9 cellular contexts compared by ENCODE assay signal in genomic region chr1:15683411-15684039, GRCh38. TPM values are rescaled to one million over a fixed set of nuclear protein-coding genes. Genes with fewer than 3 reads are reported as not detected.
DNase-seq lines count a peak whose midpoint lies in the region; ATAC-seq and TF ChIP-seq lines count a peak whose summit lies in the region.
"Had no signal": no experiment of that assay in that cellular context is flagged by ENCODE, and none has a peak within 500 bp of the region (broad histone marks: within the 10 kb centered on the region; RNA-seq: fewer than 3 reads in every experiment).

No MANE protein-coding gene starts in this region.

- peak overlapping the region; percentile 89 to 95 (median 92) for H3K27ac Mint-ChIP-seq in CD14-positive monocyte

- peak overlapping the region; percentile 73 to 78 for H3K4me3 Mint-ChIP-seq in CD14-positive monocyte

- H3K9me3 ChIP-seq in Panc1 (ENCODE audit: control insufficient read depth, insufficient read depth, low read depth, low read length), result no peaks in the 10 kb centered on the region
- H3K9me3 ChIP-seq in neuron (ENCODE audit: low read length), result peaks cover 3% of the 10 kb centered on the region

- H3K27me3 ChIP-seq in Panc1 (ENCODE audit: control insufficient read depth, insufficient read depth, low read length) (no peaks in the 10 kb centered on the region), neuron (ENCODE audit: insufficient read depth, low read length) (no peaks in the 10 kb centered on the region)

- H3K36me3 Mint-ChIP-seq in CD14-positive monocyte, result peaks cover 6 to 11% of the 10 kb centered on the region in 2 donors

- H3K4me3 ChIP-seq in Panc1 (ENCODE audit: low read depth in 2 of 2, low read length in 2 of 2) (peak overlapping the region; percentile 71 to 73), neuron (ENCODE audit: low read length) (peak overlapping the region; percentile 74)

- peak overlapping the region; percentile 85 for H3K27ac ChIP-seq in Panc1 (ENCODE audit: low read length)
- peak overlapping the region; percentile 98 for H3K27ac ChIP-seq in epithelial cell of prostate

- H2AFZ ChIP-seq in neuron (ENCODE audit: low read depth, low read length), result peak overlapping the region; percentile 99

- in situ Hi-C loops in Panc1 (cut with HindIII; ENCODE audit: low pct_unique_long_range_greater_than_20kb, low sequenced_read_pairs), result no loop called here

- H3K9me3 Mint-ChIP-seq in CD14-positive monocyte, result peaks cover 0 to 6% (median 0%) of the 10 kb centered on the region in 7 donors

- H3K36me3 ChIP-seq in Panc1 (ENCODE audit: control insufficient read depth, insufficient read depth, low read length) (no peaks in the 10 kb centered on the region), neuron (ENCODE audit: insufficient read depth, low read length) (no peaks in the 10 kb centered on the region)

- CTCF ChIA-PET in Panc1 (lab: Charles Lee), result no interaction called here

- peak; percentile 52 for DNase-seq in CD14-positive monocyte (ENCODE audit: low spot score)
- DNase-seq in Panc1 (ENCODE audit: low read depth, low spot score), result no peak
- no peak for DNase-seq in epithelial cell of prostate (ENCODE audit: low read depth, low spot score)
- no peak for DNase-seq in NCI-H1436 treated with DMSO at 0.1 percent for 48 hours (lab: John Stamatoyannopoulos, UW)
- DNase-seq in SKM-1 (lab: John Stamatoyannopoulos, UW; ENCODE audit: unreplicated experiment), result no peak

- BruUV-seq in Panc1 (replicated peaks; lab: Mats Ljungman, UMichigan), result no TSS peak

- H3K27me3 Mint-ChIP-seq in CD14-positive monocyte (ENCODE audit: low read depth in 3 of 3), result peaks cover 0 to 5% (median 0%) of the 10 kb centered on the region in 3 donors

- POLR2A ChIA-PET in Panc1 (lab: Charles Lee), result no interaction called here

- intact Hi-C loops in CD14-positive monocyte (cut with micrococcal nuclease), result loop anchor here (5.0 kb wide), 1 partner anchor 66 kb away; the partner anchor contains the start of gene DDI2 (in 2 of the 2)
- intact Hi-C loops in Panc1 (cut with micrococcal nuclease; ENCODE audit: unreplicated experiment), result no loop called here

- ATAC-seq in Panc1 (no peak), HG03175 (IDR thresholded peaks at IDR 0.05; ENCODE audit: unreplicated experiment) (no peak)
- no peak for ATAC-seq in activated CD4-positive, CD25-positive, alpha-beta regulatory T cell treated with anti-CD3 and anti-CD28 coated beads, Interleukin-2, amount 50 U/mL, for 24 hours

- H3K4me1 ChIP-seq in Panc1 (ENCODE audit: control insufficient read depth, insufficient read depth, low read length) (peaks cover 9% of the 10 kb centered on the region; the same call in 1 of the 2 replicates), neuron (ENCODE audit: insufficient read depth, low read length) (peaks cover 24% of the 10 kb centered on the region)

- peaks cover 67% of the 10 kb centered on the region for H3K4me1 Mint-ChIP-seq in CD14-positive monocyte

- TF ChIP-seq CTCF in CD14-positive monocyte (IDR thresholded peaks at IDR 0.05) (no peak), Panc1 (IDR thresholded peaks at IDR 0.05) (no peak)

RNA-seq across cellular contexts. Expression of gene PLEKHM2, which starts 0.6 kb away (rescaled TPM):
- 1 to 10 TPM; 4.0 to 5.8 TPM for polyA plus RNA-seq in CD14-positive monocyte
- total RNA-seq in Panc1 (2021; ENCODE audit: unreplicated experiment), result 54.6 TPM
- 76.4 TPM for polyA plus RNA-seq in Panc1 (2012; ENCODE audit: insufficient read length)

RNA-seq across cellular contexts. Expression of gene SLC25A34, which starts 52.5 kb away (rescaled TPM):
- polyA plus RNA-seq in CD14-positive monocyte, result under 1 TPM; 0.08 to 0.61 TPM
- total RNA-seq in Panc1 (2021; ENCODE audit: unreplicated experiment), result 0.64 TPM
- polyA plus RNA-seq in Panc1 (2012; ENCODE audit: insufficient read length), result 0.24 TPM

RNA-seq across cellular contexts. Expression of gene TMEM82, which starts 58.8 kb away (rescaled TPM):
- not detected for polyA plus RNA-seq in CD14-positive monocyte
- not detected for total RNA-seq in Panc1 (2021; ENCODE audit: unreplicated experiment)
- not detected for polyA plus RNA-seq in Panc1 (2012; ENCODE audit: insufficient read length)
- total RNA-seq: RPMI7951 had no signal
